2 cellular contexts compared by ENCODE assay signal in genomic region chr2:84454581-84454980, GRCh38.
TF ChIP-seq lines count a peak whose summit lies in the region.

No MANE protein-coding gene starts in this region.

TF ChIP-seq in IMR-90, 13 proteins besides CTCF, POLR2A, EP300 and RAD21:
- TF ChIP-seq RFX5 (IDR thresholded peaks at IDR 0.05; ENCODE audit: low read depth, low read length): no peak
- peak; percentile 40; the same call in 1 of the 2 replicates for TF ChIP-seq CEBPB (IDR thresholded peaks at IDR 0.05; ENCODE audit: low read depth, low read length)
TF ChIP-seq in IMR-90: peak in this region for 1.

TF ChIP-seq in K562, 482 proteins besides CTCF, POLR2A, EP300 and RAD21:
- TF ChIP-seq, protein P1, sequence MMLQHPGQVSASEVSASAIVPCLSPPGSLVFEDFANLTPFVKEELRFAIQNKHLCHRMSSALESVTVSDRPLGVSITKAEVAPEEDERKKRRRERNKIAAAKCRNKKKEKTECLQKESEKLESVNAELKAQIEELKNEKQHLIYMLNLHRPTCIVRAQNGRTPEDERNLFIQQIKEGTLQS (IDR thresholded peaks at IDR 0.05): peak; percentile 68
- TF ChIP-seq, protein P1 (CRISPR knock-in tag; conservative IDR thresholded peaks at IDR 0.05): no peak
- TF ChIP-seq ETV1 (tag; conservative IDR thresholded peaks at IDR 0.05; ENCODE audit: low read depth): no peak
- no peak for TF ChIP-seq CEBPG (CRISPR knock-in tag; IDR thresholded peaks at IDR 0.05)
- TF ChIP-seq CEBPG (tag; conservative IDR thresholded peaks at IDR 0.05 in 1 of 2, IDR thresholded peaks at IDR 0.05 in 1 of 2): peak in 1 of 2 experiments; percentile 47; a peak in 2 of 4 replicates
